ENCODE assay signal across 23 cellular contexts in genomic region chr5:111129938-111130337, GRCh38. TPM values are rescaled to one million over a fixed set of nuclear protein-coding genes. Genes with fewer than 3 reads are reported as not detected.
DNase-seq lines count a peak whose midpoint lies in the region; ATAC-seq, FAIRE-seq and TF ChIP-seq lines count a peak whose summit lies in the region.
"Had no signal": no experiment of that assay in that cellular context is flagged by ENCODE, and none has a peak within 500 bp of the region (broad histone marks: within the 10 kb centered on the region; RNA-seq: fewer than 3 reads in every experiment).

No MANE protein-coding gene starts in this region.

- ATAC-seq in GM23338, result peak; percentile 27; the same call in 2 of the 3 replicates
- ATAC-seq in WTC11, result peak; percentile 50
- ATAC-seq: left lung had no signal

- no peak overlapping the region for H3K9ac ChIP-seq in MM.1S (ENCODE audit: low read length)

- CTCF ChIA-PET in WTC11 (lab: Charles Lee), result no interaction called here

- H3F3A ChIP-seq in GM23338 (replicated peaks; ENCODE audit: low read depth) (no peaks in the 10 kb centered on the region), MM.1S (ENCODE audit: insufficient read depth, low read length) (no peaks in the 10 kb centered on the region)

- H3K27ac ChIP-seq in ACC112 (ENCODE audit: low read depth, low read length), result peak overlapping the region; percentile 51
- peak overlapping the region; percentile 51; the same call in 1 of the 2 replicates for H3K27ac ChIP-seq in GM23338 (ENCODE audit: low read depth)
- H3K27ac ChIP-seq in MM.1S (ENCODE audit: low read length), result no peak overlapping the region
- H3K27ac ChIP-seq: ascending aorta, colonic mucosa, left lung, vagina, WERI-Rb-1 had no signal

- no peaks in the 10 kb centered on the region for H3K27me3 ChIP-seq in ACC112 (ENCODE audit: insufficient read depth, low read length)
- H3K27me3 ChIP-seq in GM23338 (ENCODE audit: insufficient read depth), result no peaks in the 10 kb centered on the region
- H3K27me3 ChIP-seq in MM.1S (replicated peaks; ENCODE audit: insufficient read depth, low read length), result no peaks in the 10 kb centered on the region
- H3K27me3 ChIP-seq: ascending aorta, colonic mucosa, left lung, vagina had no signal

- H3K9me2 ChIP-seq in GM23338 (ENCODE audit: insufficient read depth) (no peaks in the 10 kb centered on the region), MM.1S (replicated peaks; ENCODE audit: insufficient read depth, low read length) (no peaks in the 10 kb centered on the region)

- H3K36me3 Mint-ChIP-seq in GM23338 (ENCODE audit: low read depth), result peaks cover 20% of the 10 kb centered on the region; the same call in 2 of the 3 replicates
- H3K36me3 Mint-ChIP-seq in WTC11, result peaks cover 17% of the 10 kb centered on the region

- TF ChIP-seq CTCF in GM23338 (conservative IDR thresholded peaks at IDR 0.05; ENCODE audit: low read depth in 2 of 2), result no peak
- no peak for TF ChIP-seq CTCF in WTC11 (IDR thresholded peaks at IDR 0.05)
- TF ChIP-seq CTCF in fibroblast of pulmonary artery (IDR thresholded peaks at IDR 0.05; ENCODE audit: low read length, missing control alignments), result no peak
- TF ChIP-seq CTCF in MM.1S (IDR thresholded peaks at IDR 0.05; ENCODE audit: low read length), result no peak

- H3K9me3 Mint-ChIP-seq in GM23338 (no peaks in the 10 kb centered on the region), WTC11 (no peaks in the 10 kb centered on the region)
- H3K9me3 Mint-ChIP-seq: activated CD4-positive, alpha-beta memory T cell treated with anti-CD3 and anti-CD28 coated beads for 36 hours; activated naive CD4-positive, alpha-beta T cell treated with anti-CD3 and anti-CD28 coated beads for 36 hours; CD14-positive monocyte; neural crest cell; T-helper 1 cell treated with Interleukin-12 subunit alpha and Interleukin-12 subunit beta and Interleukin-4 antibody, amounts not matched to agents 30 μg/mL and 1 μg/mL, for 36 hours had no signal

- peak overlapping the region; percentile 23; the same call in 2 of the 3 replicates for H3K4me3 Mint-ChIP-seq in GM23338
- H3K4me3 Mint-ChIP-seq in WTC11, result peak overlapping the region; percentile 29
- H3K4me3 Mint-ChIP-seq: activated CD4-positive, alpha-beta memory T cell treated with anti-CD3 and anti-CD28 coated beads for 36 hours; activated naive CD4-positive, alpha-beta T cell treated with anti-CD3 and anti-CD28 coated beads for 36 hours; CD14-positive monocyte; neural crest cell; T-helper 1 cell treated with Interleukin-12 subunit alpha and Interleukin-12 subunit beta and Interleukin-4 antibody, amounts not matched to agents 30 μg/mL and 1 μg/mL, for 36 hours had no signal

- H3K79me2 ChIP-seq in ACC112 (ENCODE audit: control insufficient read depth, insufficient read depth, low read length, unreplicated experiment) (no peaks in the 10 kb centered on the region), GM23338 (replicated peaks; ENCODE audit: insufficient read depth) (no peaks in the 10 kb centered on the region), MM.1S (ENCODE audit: low read length) (no peaks in the 10 kb centered on the region)

- POLR2A ChIA-PET in WTC11 (lab: Charles Lee), result no interaction called here

- H3K27ac Mint-ChIP-seq in GM23338, result peak overlapping the region; percentile 89
- peak overlapping the region; percentile 66 for H3K27ac Mint-ChIP-seq in WTC11
- H3K27ac Mint-ChIP-seq: activated CD4-positive, alpha-beta memory T cell treated with anti-CD3 and anti-CD28 coated beads for 36 hours; activated naive CD4-positive, alpha-beta T cell treated with anti-CD3 and anti-CD28 coated beads for 36 hours; CD14-positive monocyte; T-helper 1 cell treated with Interleukin-12 subunit alpha and Interleukin-12 subunit beta and Interleukin-4 antibody, amounts not matched to agents 30 μg/mL and 1 μg/mL, for 36 hours had no signal

- H3K4me3 ChIP-seq in ACC112 (ENCODE audit: low read depth, low read length) (peak overlapping the region; percentile 36; the same call in 1 of the 2 replicates), GM23338 (0 out of 2 replicates have a peak overlapping the region, but pooled peaks have one; percentile 3), fibroblast of pulmonary artery (replicated peaks; ENCODE audit: low read depth, low read length) (no peak overlapping the region), MM.1S (ENCODE audit: low read length) (no peak overlapping the region)
- H3K4me3 ChIP-seq: ascending aorta, colonic mucosa, left lung, vagina had no signal

- no peaks in the 10 kb centered on the region for H4K20me1 ChIP-seq in GM23338 (replicated peaks; ENCODE audit: insufficient read depth)
- H4K20me1 ChIP-seq in MM.1S (ENCODE audit: insufficient read depth, low read length), result no peaks in the 10 kb centered on the region

- H2AFZ ChIP-seq in ACC112 (ENCODE audit: low read length, unreplicated experiment) (no peak overlapping the region), GM23338 (no peak overlapping the region), MM.1S (ENCODE audit: low read length) (no peak overlapping the region)

- peaks cover 8% of the 10 kb centered on the region for H3K36me3 ChIP-seq in ACC112 (ENCODE audit: insufficient read depth, low read length)
- H3K36me3 ChIP-seq in GM23338 (ENCODE audit: insufficient read depth), result peaks cover 7% of the 10 kb centered on the region; the same call in 1 of the 2 replicates
- peaks cover 5% of the 10 kb centered on the region; the same call in 1 of the 2 replicates for H3K36me3 ChIP-seq in MM.1S (replicated peaks; ENCODE audit: insufficient read depth, low read length)
- H3K36me3 ChIP-seq: colonic mucosa had no signal

- H3K4me1 ChIP-seq in ACC112 (ENCODE audit: control insufficient read depth, insufficient read depth, low read length, unreplicated experiment) (peaks cover 61% of the 10 kb centered on the region), GM23338 (ENCODE audit: insufficient read depth) (peaks cover 72% of the 10 kb centered on the region), MM.1S (ENCODE audit: low read length) (no peaks in the 10 kb centered on the region)
- H3K4me1 ChIP-seq: ascending aorta, colonic mucosa, left lung, vagina had no signal

- H3K9me3 ChIP-seq in MM.1S (replicated peaks; ENCODE audit: insufficient read depth, low read length), result no peaks in the 10 kb centered on the region
- H3K9me3 ChIP-seq: ascending aorta, colonic mucosa, left lung, vagina had no signal

- no peak for FAIRE-seq in RCC 7860 (lab: Jason Lieb, UNC)

- H3K27me3 Mint-ChIP-seq in GM23338 (ENCODE audit: insufficient read depth, low read depth, poor library complexity), result no peaks in the 10 kb centered on the region
- H3K27me3 Mint-ChIP-seq in WTC11 (ENCODE audit: low read depth), result no peaks in the 10 kb centered on the region
- H3K27me3 Mint-ChIP-seq: activated CD4-positive, alpha-beta memory T cell treated with anti-CD3 and anti-CD28 coated beads for 36 hours had no signal

- H3K4me2 ChIP-seq in GM23338, result peak overlapping the region; percentile 33
- no peak overlapping the region for H3K4me2 ChIP-seq in MM.1S (ENCODE audit: low read depth, low read length)

- peaks cover 67% of the 10 kb centered on the region for H3K4me1 Mint-ChIP-seq in GM23338
- H3K4me1 Mint-ChIP-seq in WTC11, result peaks cover 64% of the 10 kb centered on the region
- H3K4me1 Mint-ChIP-seq: CD14-positive monocyte had no signal

- DNase-seq in GM23338 (ENCODE audit: low spot score) (peak; percentile 50), WTC11 (ENCODE audit: low spot score) (no peak), fibroblast of pulmonary artery (ENCODE audit: low read depth) (peak; percentile 63), C1 segment of cervical spinal cord (lab: John Stamatoyannopoulos, UW) (no peak), MM.1S (no peak), RCC 7860 (ENCODE audit: low spot score) (no peak)
- no peak for DNase-seq in central memory CD4-positive, alpha-beta T cell
- DNase-seq: activated CD4-positive, alpha-beta memory T cell treated with anti-CD3 and anti-CD28 coated beads for 36 hours; activated naive CD4-positive, alpha-beta T cell treated with anti-CD3 and anti-CD28 coated beads for 36 hours; activated T-cell treated with anti-CD3 and anti-CD28 coated beads, Interleukin-2, amount 50 U/mL, for 1 hour; colonic mucosa; left lung; NCI-H526 treated with DMSO at 0.1 percent for 48 hours; SIG-M5; stimulated activated CD8-positive, alpha-beta memory T cell treated with anti-CD3 and anti-CD28 coated beads, Interleukin-4, amount 100 ng/mL, for 48 hours; WERI-Rb-1 had no signal

TF ChIP-seq in GM23338, 12 proteins besides CTCF, POLR2A, EP300 and RAD21:
- no peak for TF ChIP-seq ZNF331 (CRISPR knock-in tag; IDR thresholded peaks at IDR 0.05; ENCODE audit: low read depth)
- peak; percentile 61; the same call in 1 of the 2 replicates for TF ChIP-seq NANOG (IDR thresholded peaks at IDR 0.05; ENCODE audit: borderline replicate concordance)

TF ChIP-seq in WTC11, 78 proteins besides CTCF, POLR2A, EP300 and RAD21:
- TF ChIP-seq NR1H2 (CRISPR knock-in tag; IDR thresholded peaks at IDR 0.05) (no peak), USF1 (CRISPR knock-in tag; IDR thresholded peaks at IDR 0.05) (no peak), TEAD1 (CRISPR knock-in tag; IDR thresholded peaks at IDR 0.05) (peak; percentile 59; the same call in 1 of the 2 replicates), FOXP4 (CRISPR knock-in tag; IDR thresholded peaks at IDR 0.05) (no peak)

RNA-seq across cellular contexts. Expression of gene WDR36, which starts 37.8 kb away (rescaled TPM):
- 56.8 and 61.1 TPM in 2 replicates for total RNA-seq in GM23338 (2014; rRNA removed; shearing (Covaris generic))
- polyA plus RNA-seq in GM23338 (2016; fragmentation: Nextera tagmentation; extraction: Ambion mirVana), result 14.3 and 18.5 TPM in 2 replicates
- 34.1 to 37.5 TPM (median 34.4 TPM) in 3 replicates for total RNA-seq in WTC11 (2021)

RNA-seq across cellular contexts. Expression of gene TSLP, which starts 58.4 kb away (rescaled TPM):
- 0.35 and 0.66 TPM in 2 replicates for total RNA-seq in GM23338 (2014; rRNA removed; shearing (Covaris generic))
- polyA plus RNA-seq in GM23338 (2016; fragmentation: Nextera tagmentation; extraction: Ambion mirVana), result 1.5 and 2.1 TPM in 2 replicates
- total RNA-seq in WTC11 (2021), result 0.73 to 1.1 TPM (median 0.87 TPM) in 3 replicates
- total RNA-seq: A172, ascending aorta, neural crest cell had no signal

Comparison
In these comparisons a context has a peak if more than half of its experiments do, and no peak if none do; other contexts are left out.
1. H3K4me3 ChIP-seq: peak in ACC112 (single experiment) and GM23338 (single experiment); none in fibroblast of pulmonary artery (single experiment) and MM.1S (single experiment).
2. DNase-seq: peak in GM23338 (single experiment) and fibroblast of pulmonary artery (single experiment); none in WTC11 (single experiment), C1 segment of cervical spinal cord (0 of 14), MM.1S (single experiment), RCC 7860 (single experiment) and central memory CD4-positive, alpha-beta T cell (single experiment).